Comparison of ENCODE assay signal across 9 cellular contexts in genomic region chr9:137013571-137013940, GRCh38. TPM values are rescaled to one million over a fixed set of nuclear protein-coding genes. Genes with fewer than 3 reads are reported as not detected.
"Had no signal": no experiment of that assay in that cellular context is flagged by ENCODE, and none has a peak within 500 bp of the region (broad histone marks: within the 10 kb centered on the region; RNA-seq: fewer than 3 reads in every experiment).

No MANE protein-coding gene starts in this region.

- ATAC-seq: HepG2 had no signal

- H3K4me3 Mint-ChIP-seq: H9 had no signal

- DNase-seq: GM23248, HCEC 1CT had no signal

- H3K27ac ChIP-seq: GM23248, HL-60 had no signal

- H3K27ac Mint-ChIP-seq: H9, IgD-negative memory B cell had no signal

- FAIRE-seq: H1, H54, HepG2 had no signal

- H3K4me3 ChIP-seq: GM23248 had no signal

- H3K27me3 Mint-ChIP-seq: IgD-negative memory B cell had no signal

- H3K9ac ChIP-seq: GM23248 had no signal

- H3K9me3 Mint-ChIP-seq: H9, IgD-negative memory B cell had no signal

- H2AFZ ChIP-seq: GM23248 had no signal

- H3K4me1 Mint-ChIP-seq: H9, IgD-negative memory B cell had no signal

RNA-seq across cellular contexts. Expression of gene CLIC3, which starts 17.2 kb away (rescaled TPM):
- total RNA-seq: H1 had no signal

RNA-seq across cellular contexts. Expression of gene FUT7, which starts 18.3 kb away (rescaled TPM):
- total RNA-seq: GM23248, H1, H9, HepG2, HT1080 had no signal
- polyA plus RNA-seq: GM23248, H1 had no signal

RNA-seq across cellular contexts. Expression of gene LCNL1, which starts 30.8 kb away (rescaled TPM):
- total RNA-seq: GM23248, H1, HepG2, HT1080 had no signal
- polyA plus RNA-seq: GM23248, HepG2, IgD-negative memory B cell had no signal
